In the genomic region with DNA sequence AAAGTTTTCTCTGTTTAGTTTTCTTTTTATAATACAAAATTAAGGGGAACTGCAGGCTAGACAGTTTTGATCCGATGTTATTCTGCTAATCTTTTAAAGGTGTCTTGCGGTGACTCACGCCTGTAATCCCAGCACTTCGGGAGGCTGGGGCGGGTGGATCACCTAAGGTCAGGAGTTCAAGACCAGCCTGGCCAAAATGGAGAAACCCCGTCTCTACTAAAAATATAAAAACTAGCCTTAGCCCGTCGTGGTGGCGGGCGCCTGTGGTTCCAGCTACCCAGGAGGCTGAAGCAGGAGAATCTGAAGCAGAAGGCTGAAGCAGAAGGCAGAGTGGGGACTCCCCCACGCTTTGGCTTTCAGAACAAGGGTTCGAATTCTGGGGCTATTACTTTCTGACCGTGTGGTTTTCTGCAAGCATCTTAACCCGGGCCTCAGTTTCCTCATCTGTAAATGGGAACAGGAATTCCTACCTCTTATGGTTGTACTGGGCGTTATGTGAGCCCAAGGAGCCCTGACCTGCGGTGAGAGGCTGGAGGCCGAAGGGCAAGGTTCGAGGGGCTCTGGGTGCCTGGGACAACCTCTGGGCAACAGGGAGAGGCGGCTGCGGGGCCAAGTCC, we compare ENCODE assay signal across 8 cellular contexts. TPM values are rescaled to one million over a fixed set of nuclear protein-coding genes. Genes with fewer than 3 reads are reported as not detected.
DNase-seq lines count a peak whose midpoint lies in the region; ATAC-seq and TF ChIP-seq lines count a peak whose summit lies in the region.
"Had no signal": no experiment of that assay in that cellular context is flagged by ENCODE, and none has a peak within 500 bp of the region (broad histone marks: within the 10 kb centered on the region; RNA-seq: fewer than 3 reads in every experiment).

No MANE protein-coding gene starts in this region.

- H3K9ac ChIP-seq in iPS-20b (ENCODE audit: low read depth, low read length) = peak overlapping the region; percentile 97

- peaks cover 14% of the 10 kb centered on the region for H3K36me3 Mint-ChIP-seq in activated T-helper 2 cell treated with anti-CD3 and anti-CD28 coated beads, Interferon-gamma antibody, Interleukin-2, Interleukin-4, amounts not matched to agents 10 μg/mL and 5 μg/mL and 100 μg/mL, durations not matched to agents 14 hours and 24 hours and 36 hours (ENCODE audit: low read depth)

- H3K4me1 Mint-ChIP-seq in activated T-helper 2 cell treated with anti-CD3 and anti-CD28 coated beads, Interferon-gamma antibody, Interleukin-2, Interleukin-4, amounts not matched to agents 10 μg/mL and 5 μg/mL and 100 μg/mL, durations not matched to agents 14 hours and 24 hours and 36 hours (ENCODE audit: low read depth) = peaks cover 15% of the 10 kb centered on the region

- DNase-seq in activated T-helper 2 cell treated with anti-CD3 and anti-CD28 coated beads, Interferon-gamma antibody, Interleukin-2, Interleukin-4, amounts not matched to agents 10 μg/mL and 5 μg/mL and 100 μg/mL, durations not matched to agents 14 hours and 24 hours and 36 hours (ENCODE audit: low spot score) = no peak
- DNase-seq in stomach = no peak
- DNase-seq in germinal center (ENCODE audit: low spot score) = no peak
- DNase-seq in NCI-H128 (lab: John Stamatoyannopoulos, UW; ENCODE audit: unreplicated experiment) = no peak
- DNase-seq in NCI-H69 (lab: John Stamatoyannopoulos, UW) = no peak

- 45 to 51% (median 48%) methylated on average over 20 of the region's 20 CpGs for WGBS in stomach, 5 donors

- intact Hi-C loops in activated T-helper 2 cell treated with anti-CD3 and anti-CD28 coated beads, Interferon-gamma antibody, Interleukin-2, Interleukin-4, amounts not matched to agents 10 μg/mL and 5 μg/mL and 100 μg/mL, durations not matched to agents 14 hours and 24 hours and 36 hours (cut with micrococcal nuclease) = loop anchor here (2.0 kb wide), 1 partner anchor 196 kb away; no protein-coding TSS in a partner anchor
- intact Hi-C loops in stomach (cut with DNase I; ENCODE audit: low total_unique reads) = no loop called here

- peaks cover 10% of the 10 kb centered on the region for H3K9me3 Mint-ChIP-seq in activated T-helper 2 cell treated with anti-CD3 and anti-CD28 coated beads, Interferon-gamma antibody, Interleukin-2, Interleukin-4, amounts not matched to agents 10 μg/mL and 5 μg/mL and 100 μg/mL, durations not matched to agents 14 hours and 24 hours and 36 hours

- TF ChIP-seq CTCF in stomach (IDR thresholded peaks at IDR 0.05) = no peak

- peak overlapping the region; percentile 87 for H3K4me3 ChIP-seq in iPS-20b (ENCODE audit: low read length)
- peak overlapping the region; percentile 72 to 97 (median 86) for H3K4me3 ChIP-seq in stomach

- H3K4me3 Mint-ChIP-seq in activated T-helper 2 cell treated with anti-CD3 and anti-CD28 coated beads, Interferon-gamma antibody, Interleukin-2, Interleukin-4, amounts not matched to agents 10 μg/mL and 5 μg/mL and 100 μg/mL, durations not matched to agents 14 hours and 24 hours and 36 hours (ENCODE audit: low read depth) = peak overlapping the region; percentile 97

- no peak for TF ChIP-seq POLR2A in stomach (IDR thresholded peaks at IDR 0.05)

- ATAC-seq in HG03135 (IDR thresholded peaks at IDR 0.05; ENCODE audit: unreplicated experiment) = peak; percentile 1

- TF ChIP-seq EP300 in stomach (IDR thresholded peaks at IDR 0.05) = no peak

- no peaks in the 10 kb centered on the region for H3K27me3 ChIP-seq in iPS-20b (ENCODE audit: insufficient read depth, low read length)
- H3K27me3 ChIP-seq in stomach = no peaks in the 10 kb centered on the region

- H3K27ac ChIP-seq in iPS-20b (ENCODE audit: low read length) (peak overlapping the region; percentile 80), stomach (peak overlapping the region; percentile 82 to 93 (median 87))

- H3K36me3 ChIP-seq in iPS-20b (ENCODE audit: insufficient read depth, low read depth, low read length) (peaks cover 4% of the 10 kb centered on the region), stomach (peaks cover 0 to 11% (median 0%) of the 10 kb centered on the region in 4 donors)

- peaks cover 4% of the 10 kb centered on the region; the same call in 1 of the 2 replicates for H3K4me1 ChIP-seq in iPS-20b (ENCODE audit: insufficient read depth, low read length)
- peaks cover 14 to 38% (median 23%) of the 10 kb centered on the region in 4 donors for H3K4me1 ChIP-seq in stomach

- peak overlapping the region; percentile 96 for H3K27ac Mint-ChIP-seq in activated T-helper 2 cell treated with anti-CD3 and anti-CD28 coated beads, Interferon-gamma antibody, Interleukin-2, Interleukin-4, amounts not matched to agents 10 μg/mL and 5 μg/mL and 100 μg/mL, durations not matched to agents 14 hours and 24 hours and 36 hours

- H3K9me3 ChIP-seq in iPS-20b (ENCODE audit: insufficient read depth, low read depth, low read length) = no peaks in the 10 kb centered on the region
- H3K9me3 ChIP-seq in stomach = no peaks in the 10 kb centered on the region

- H3K27me3 Mint-ChIP-seq in activated T-helper 2 cell treated with anti-CD3 and anti-CD28 coated beads, Interferon-gamma antibody, Interleukin-2, Interleukin-4, amounts not matched to agents 10 μg/mL and 5 μg/mL and 100 μg/mL, durations not matched to agents 14 hours and 24 hours and 36 hours (ENCODE audit: low read depth) = no peaks in the 10 kb centered on the region

RNA-seq across cellular contexts. Expression of a gene that starts 1.2 kb away (rescaled TPM):
- total RNA-seq in activated T-helper 2 cell treated with anti-CD3 and anti-CD28 coated beads, Interferon-gamma antibody, Interleukin-2, Interleukin-4, amounts not matched to agents 10 μg/mL and 5 μg/mL and 100 μg/mL, durations not matched to agents 14 hours and 24 hours and 36 hours = 34.1 and 35.4 TPM in 2 replicates
- total RNA-seq in stomach = 10 to 100 TPM in 4 of 5 donors, 1 to 10 TPM in 1; 6.7 to 58.5 (median 25.7) TPM
- polyA plus RNA-seq in stomach = 10 to 100 TPM; 12.7 to 13.5 (median 13.3) TPM

RNA-seq across cellular contexts. Expression of a gene that starts 39.8 kb away (rescaled TPM):
- not detected in 2 replicates for total RNA-seq in activated T-helper 2 cell treated with anti-CD3 and anti-CD28 coated beads, Interferon-gamma antibody, Interleukin-2, Interleukin-4, amounts not matched to agents 10 μg/mL and 5 μg/mL and 100 μg/mL, durations not matched to agents 14 hours and 24 hours and 36 hours
- not detected for total RNA-seq in stomach
- not detected for polyA plus RNA-seq in stomach
- total RNA-seq: T-helper 1 cell treated with Interleukin-12 subunit alpha and Interleukin-12 subunit beta and Interleukin-4 antibody, amounts not matched to agents 30 ng/mL and 1 ng/mL, for 36 hours had no signal
